21 cellular contexts compared by ENCODE assay signal in genomic region chr4:71050809-71051208, GRCh38. TPM values are rescaled to one million over a fixed set of nuclear protein-coding genes. Genes with fewer than 3 reads are reported as not detected.
DNase-seq lines count a peak whose midpoint lies in the region; ATAC-seq, FAIRE-seq and TF ChIP-seq lines count a peak whose summit lies in the region.
"Had no signal": no experiment of that assay in that cellular context is flagged by ENCODE, and none has a peak within 500 bp of the region (broad histone marks: within the 10 kb centered on the region; RNA-seq: fewer than 3 reads in every experiment).

No MANE protein-coding gene starts in this region.

- H3K36me3 ChIP-seq in small intestine (ENCODE audit: control insufficient read depth in 2 of 2, insufficient read depth in 2 of 2, low read length in 2 of 2) = no peaks in the 10 kb centered on the region
- H3K36me3 ChIP-seq in naive thymus-derived CD4-positive, alpha-beta T cell (ENCODE audit: control insufficient read depth in 2 of 3, insufficient read depth in 3 of 3, low read length in 3 of 3) = no peaks in the 10 kb centered on the region
- H3K36me3 ChIP-seq: heart left ventricle, upper lobe of left lung had no signal

- H3K4me1 Mint-ChIP-seq in WTC11 = no peaks in the 10 kb centered on the region
- peaks cover 0 to under 1% (median 0%) of the 10 kb centered on the region in 7 donors for H3K4me1 Mint-ChIP-seq in naive thymus-derived CD4-positive, alpha-beta T cell

- no peak for TF ChIP-seq CTCF in WTC11 (IDR thresholded peaks at IDR 0.05)

- intact Hi-C loops in naive thymus-derived CD4-positive, alpha-beta T cell (cut with micrococcal nuclease) = no loop called here

- peaks cover 2% of the 10 kb centered on the region; the same call in 1 of the 2 replicates for H3K36me3 Mint-ChIP-seq in WTC11
- H3K36me3 Mint-ChIP-seq in naive thymus-derived CD4-positive, alpha-beta T cell = peaks cover 0 to 5% (median 0%) of the 10 kb centered on the region in 5 donors
- H3K36me3 Mint-ChIP-seq: activated naive CD8-positive, alpha-beta T cell; CD4-positive, CD25-positive, alpha-beta regulatory T cell had no signal

- CTCF ChIA-PET in WTC11 (lab: Charles Lee) = interaction anchor here (0.6 kb wide), 1 partner anchor 41 kb away, joined by 3 read pairs; no protein-coding TSS in a partner anchor
- CTCF ChIA-PET in naive thymus-derived CD4-positive, alpha-beta T cell (lab: Charles Lee) = no interaction called here

- no peaks in the 10 kb centered on the region for H3K27me3 Mint-ChIP-seq in WTC11 (ENCODE audit: low read depth)
- no peaks in the 10 kb centered on the region for H3K27me3 Mint-ChIP-seq in naive thymus-derived CD4-positive, alpha-beta T cell
- H3K27me3 Mint-ChIP-seq: activated naive CD8-positive, alpha-beta T cell; CD4-positive, CD25-positive, alpha-beta regulatory T cell had no signal

- no peaks in the 10 kb centered on the region for H3K4me1 ChIP-seq in small intestine (ENCODE audit: control insufficient read depth in 2 of 2, insufficient read depth in 1 of 2, low read depth in 1 of 2, low read length in 1 of 2)
- H3K4me1 ChIP-seq in naive thymus-derived CD4-positive, alpha-beta T cell (ENCODE audit: control insufficient read depth in 2 of 2, insufficient read depth in 2 of 2, low read length in 2 of 2) = no peaks in the 10 kb centered on the region
- H3K4me1 ChIP-seq: heart left ventricle, parathyroid adenoma, upper lobe of left lung had no signal

- TF ChIP-seq EP300 in Ishikawa (IDR thresholded peaks at IDR 0.05; ENCODE audit: borderline replicate concordance) = no peak

- no peaks in the 10 kb centered on the region for H3K27me3 ChIP-seq in small intestine (ENCODE audit: control insufficient read depth in 2 of 2, insufficient read depth in 2 of 2, low read length in 2 of 2)
- no peaks in the 10 kb centered on the region for H3K27me3 ChIP-seq in naive thymus-derived CD4-positive, alpha-beta T cell (ENCODE audit: control insufficient read depth in 2 of 2, insufficient read depth in 2 of 2, low read length in 2 of 2)
- H3K27me3 ChIP-seq: heart left ventricle, upper lobe of left lung had no signal

- TF ChIP-seq RAD21 in Ishikawa (IDR thresholded peaks at IDR 0.05; ENCODE audit: low read depth) = 0 out of 2 replicates have a peak, but pooled peaks have one; percentile 7

- POLR2A ChIA-PET in WTC11 (lab: Charles Lee) = no interaction called here
- POLR2A ChIA-PET in naive thymus-derived CD4-positive, alpha-beta T cell (lab: Charles Lee) = no interaction called here

- no peak for FAIRE-seq in small intestine (lab: Jason Lieb, UNC)

- DNase-seq in NCI-H1694 treated with DMSO at 0.1 percent for 48 hours (lab: John Stamatoyannopoulos, UW) (peak; percentile 8), NCI-H1694 (lab: John Stamatoyannopoulos, UW) (no peak), WTC11 (ENCODE audit: low spot score) (no peak), small intestine (peak; percentile 34)
- no peak for DNase-seq in naive thymus-derived CD4-positive, alpha-beta T cell
- DNase-seq: activated CD4-positive, CD25-positive, alpha-beta regulatory T cell treated with anti-CD3 and anti-CD28 coated beads, Interleukin-2, amount 50 U/mL, for 72 hours; CD4-positive, CD25-positive, alpha-beta regulatory T cell; cortex of kidney; DMS153; heart left ventricle; NCI-H774; PC-9; stimulated activated CD4-positive, alpha-beta T cell treated with anti-CD3 and anti-CD28 coated beads, Interleukin-2, amount 100 ng/mL, for 48 hours; T1000; upper lobe of left lung had no signal

- H3K9me3 Mint-ChIP-seq in WTC11 = peaks cover 9% of the 10 kb centered on the region
- peaks cover 0 to 12% (median 4%) of the 10 kb centered on the region in 11 donors for H3K9me3 Mint-ChIP-seq in naive thymus-derived CD4-positive, alpha-beta T cell

- no peak overlapping the region for H3K27ac Mint-ChIP-seq in WTC11
- no peak overlapping the region for H3K27ac Mint-ChIP-seq in naive thymus-derived CD4-positive, alpha-beta T cell
- H3K27ac Mint-ChIP-seq: activated naive CD8-positive, alpha-beta T cell; CD4-positive, CD25-positive, alpha-beta regulatory T cell had no signal

- WGBS in small intestine, 3 donors = 95 to 98% (median 95%) methylated on average over 1 of the region's 1 CpG

- ATAC-seq in WTC11 = no peak
- no peak for ATAC-seq in HG03432 (IDR thresholded peaks at IDR 0.05; ENCODE audit: unreplicated experiment)
- ATAC-seq in naive thymus-derived CD4-positive, alpha-beta T cell = no peak
- ATAC-seq in GM21381 (IDR thresholded peaks at IDR 0.05; ENCODE audit: unreplicated experiment) = no peak
- ATAC-seq: heart left ventricle had no signal

- no peak overlapping the region for H3K4me3 Mint-ChIP-seq in WTC11
- H3K4me3 Mint-ChIP-seq in naive thymus-derived CD4-positive, alpha-beta T cell = no peak overlapping the region
- H3K4me3 Mint-ChIP-seq: activated naive CD8-positive, alpha-beta T cell; CD4-positive, CD25-positive, alpha-beta regulatory T cell had no signal

- no peak overlapping the region for H3K4me3 ChIP-seq in small intestine (ENCODE audit: low read depth in 1 of 2, low read length in 2 of 2)
- H3K4me3 ChIP-seq in naive thymus-derived CD4-positive, alpha-beta T cell (ENCODE audit: low read length) = no peak overlapping the region
- H3K4me3 ChIP-seq: heart left ventricle, PC-9, SK-N-MC, upper lobe of left lung had no signal

- no peaks in the 10 kb centered on the region for H3K9me3 ChIP-seq in small intestine (ENCODE audit: control insufficient read depth, low read depth)
- H3K9me3 ChIP-seq in naive thymus-derived CD4-positive, alpha-beta T cell (ENCODE audit: control insufficient read depth in 2 of 3, low read length in 3 of 3) = peaks cover 0 to 9% (median 0%) of the 10 kb centered on the region in 3 experiments
- H3K9me3 ChIP-seq: upper lobe of left lung had no signal

- H3K27ac ChIP-seq in small intestine (ENCODE audit: low read depth in 1 of 2, low read length in 1 of 2) = no peak overlapping the region
- H3K27ac ChIP-seq in naive thymus-derived CD4-positive, alpha-beta T cell (ENCODE audit: low read depth, low read length) = no peak overlapping the region
- H3K27ac ChIP-seq: heart left ventricle, parathyroid adenoma, PC-9, SK-N-MC, upper lobe of left lung had no signal

TF ChIP-seq in Ishikawa, 13 proteins besides CTCF, POLR2A, EP300 and RAD21:
- no peak for TF ChIP-seq EGR1 (IDR thresholded peaks at IDR 0.05)
- no peak for TF ChIP-seq TCF12 (IDR thresholded peaks at IDR 0.05; ENCODE audit: low read depth)
TF ChIP-seq in Ishikawa: peak in this region for 0.

TF ChIP-seq in WTC11, 78 proteins besides CTCF, POLR2A, EP300 and RAD21:
- no peak for TF ChIP-seq GABPB1 (CRISPR knock-in tag; IDR thresholded peaks at IDR 0.05)
- TF ChIP-seq HMGA2 (CRISPR knock-in tag; IDR thresholded peaks at IDR 0.05) = peak; percentile 32; the same call in 1 of the 2 replicates

RNA-seq across cellular contexts. Expression of gene DCK, which starts 57.4 kb away (rescaled TPM):
- 15.0 to 15.9 TPM (median 15.2 TPM) in 3 replicates for total RNA-seq in WTC11 (2021)
- 10 to 100 TPM in 1 of 3 donors, 1 to 10 TPM in 2; 7.4 to 17.6 (median 9.2) TPM for polyA plus RNA-seq in small intestine
- total RNA-seq in naive thymus-derived CD4-positive, alpha-beta T cell = 10 to 100 TPM; 19.8 to 72.8 (median 47.7) TPM
- 10 to 100 TPM; 60.5 to 86.1 TPM for polyA plus RNA-seq in naive thymus-derived CD4-positive, alpha-beta T cell

Comparison
In these comparisons a context has a peak if more than half of its experiments do, and no peak if none do; other contexts are left out.
1. DNase-seq: peak in NCI-H1694 treated with DMSO at 0.1 percent for 48 hours (single experiment) and small intestine (single experiment); none in NCI-H1694 (single experiment), WTC11 (single experiment) and naive thymus-derived CD4-positive, alpha-beta T cell (0 of 9).